In the genomic region with DNA sequence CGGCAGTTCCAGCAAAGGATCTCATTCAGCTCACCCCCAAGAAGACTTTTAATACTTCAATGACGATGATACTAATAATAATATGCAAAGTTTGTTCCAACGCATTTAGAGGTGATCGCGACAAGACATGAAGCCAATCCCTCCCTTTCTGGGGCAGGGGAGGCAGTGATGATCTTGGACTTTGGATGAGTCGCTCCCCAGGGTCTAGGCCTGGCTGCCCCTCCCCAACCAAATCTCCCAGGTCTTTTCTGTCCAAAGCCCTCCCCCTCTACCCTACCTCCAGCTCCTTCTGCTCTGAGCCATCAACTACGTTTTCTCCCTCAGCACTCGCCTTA, we compare ENCODE assay signal across 8 cellular contexts. TPM values are rescaled to one million over a fixed set of nuclear protein-coding genes. Genes with fewer than 3 reads are reported as not detected.
DNase-seq lines count a peak whose midpoint lies in the region; ATAC-seq and TF ChIP-seq lines count a peak whose summit lies in the region.

No MANE protein-coding gene starts in this region.

- H3K27me3 ChIP-seq in SK-N-SH (ENCODE audit: insufficient read depth) = no peaks in the 10 kb centered on the region

- H4K20me1 ChIP-seq in SK-N-SH (ENCODE audit: insufficient read depth) = no peaks in the 10 kb centered on the region

- no peaks in the 10 kb centered on the region for H3K9me3 ChIP-seq in SK-N-SH

- H3K9me2 ChIP-seq in SK-N-SH = no peaks in the 10 kb centered on the region

- H3K79me2 ChIP-seq in SK-N-SH (ENCODE audit: insufficient read depth) = no peaks in the 10 kb centered on the region

- H3K27ac ChIP-seq in SK-N-SH (ENCODE audit: low read depth in 2 of 2, low read length in 1 of 2) = peak overlapping the region; percentile 65 to 69; a peak in 3 of 4 replicates

- ATAC-seq in SK-N-SH treated with all-trans-retinoic acid at 6 μM for 48 hours (no peak), GM18873 (IDR thresholded peaks at IDR 0.05; ENCODE audit: low FRiP score, unreplicated experiment) (no peak)
- ATAC-seq in stimulated activated naive CD8-positive, alpha-beta T cell treated with anti-CD3 and anti-CD28 coated beads, Interleukin-15, amount 100 ng/mL, for 72 hours = no peak

- H3K9ac ChIP-seq in SK-N-SH = no peak overlapping the region

- H2AFZ ChIP-seq in SK-N-SH (ENCODE audit: low read depth) = no peak overlapping the region

- CTCF ChIA-PET in SK-N-SH (lab: Yijun Ruan, JAX) = interaction anchor here (1.3 to 3.9 kb wide), 2 partner anchors 10 to 128 kb away, joined by 5 to 22 read pairs; no protein-coding TSS in a partner anchor

- 45% methylated on average over 8 of the region's 8 CpGs for WGBS in SK-N-SH (ENCODE audit: low lambda C conversion rate)

- H3K4me1 Mint-ChIP-seq in activated naive CD8-positive, alpha-beta T cell treated with anti-CD3 and anti-CD28 coated beads for 36 hours = peaks cover 39% of the 10 kb centered on the region
- peaks cover 40 to 55% of the 10 kb centered on the region in 2 donors for H3K4me1 Mint-ChIP-seq in immature natural killer cell
- peaks cover 52% of the 10 kb centered on the region for H3K4me1 Mint-ChIP-seq in stimulated activated naive CD8-positive, alpha-beta T cell treated with anti-CD3 and anti-CD28 coated beads, Interleukin-15, amount 100 ng/mL, for 72 hours

- H3K9me3 Mint-ChIP-seq in activated naive CD8-positive, alpha-beta T cell treated with anti-CD3 and anti-CD28 coated beads for 36 hours = no peaks in the 10 kb centered on the region
- peaks cover 0 to 5% (median 0%) of the 10 kb centered on the region in 6 donors for H3K9me3 Mint-ChIP-seq in immature natural killer cell
- no peaks in the 10 kb centered on the region for H3K9me3 Mint-ChIP-seq in stimulated activated naive CD8-positive, alpha-beta T cell treated with anti-CD3 and anti-CD28 coated beads, Interleukin-15, amount 100 ng/mL, for 72 hours

- peak overlapping the region; percentile 96 for H3K4me2 ChIP-seq in SK-N-SH

- TF ChIP-seq RAD21 in SK-N-SH (IDR thresholded peaks at IDR 0.05; ENCODE audit: low read length) = no peak

- TF ChIP-seq EP300 in SK-N-SH (IDR thresholded peaks at IDR 0.05; ENCODE audit: borderline replicate concordance in 1 of 2, low read depth in 1 of 2, low read length in 1 of 2) = no peak

- H3K4me1 ChIP-seq in SK-N-SH (ENCODE audit: control insufficient read depth in 1 of 2, insufficient read depth in 2 of 2, low read depth in 1 of 2, low read length in 1 of 2) = peaks cover 0 to 22% of the 10 kb centered on the region in 2 experiments; a peak in 2 of 4 replicates

- H3K4me3 Mint-ChIP-seq in activated naive CD8-positive, alpha-beta T cell treated with anti-CD3 and anti-CD28 coated beads for 36 hours = peak overlapping the region; percentile 83
- H3K4me3 Mint-ChIP-seq in immature natural killer cell = peak overlapping the region; percentile 86 to 94 (median 87)
- peak overlapping the region; percentile 83 to 89 for H3K4me3 Mint-ChIP-seq in stimulated activated naive CD8-positive, alpha-beta T cell treated with anti-CD3 and anti-CD28 coated beads, Interleukin-15, amount 100 ng/mL, for 72 hours

- peaks cover 2% of the 10 kb centered on the region for H3K36me3 Mint-ChIP-seq in activated naive CD8-positive, alpha-beta T cell treated with anti-CD3 and anti-CD28 coated beads for 36 hours
- peaks cover 5 to 13% (median 12%) of the 10 kb centered on the region in 3 donors for H3K36me3 Mint-ChIP-seq in immature natural killer cell

- H3F3A ChIP-seq in SK-N-SH (replicated peaks; ENCODE audit: insufficient read depth) = no peaks in the 10 kb centered on the region

- H3K27me3 Mint-ChIP-seq in activated naive CD8-positive, alpha-beta T cell treated with anti-CD3 and anti-CD28 coated beads for 36 hours = peaks cover 54% of the 10 kb centered on the region
- peaks cover 12 to 20% (median 20%) of the 10 kb centered on the region in 3 donors for H3K27me3 Mint-ChIP-seq in immature natural killer cell (ENCODE audit: low read depth in 3 of 3)
- peaks cover 58% of the 10 kb centered on the region for H3K27me3 Mint-ChIP-seq in stimulated activated naive CD8-positive, alpha-beta T cell treated with anti-CD3 and anti-CD28 coated beads, Interleukin-15, amount 100 ng/mL, for 72 hours

- no peaks in the 10 kb centered on the region for H3K36me3 ChIP-seq in SK-N-SH (replicated peaks in 1 of 2; ENCODE audit: control insufficient read depth in 1 of 2, insufficient read depth in 2 of 2, low read length in 1 of 2)

- peak overlapping the region; percentile 21 for H3K27ac Mint-ChIP-seq in activated naive CD8-positive, alpha-beta T cell treated with anti-CD3 and anti-CD28 coated beads for 36 hours
- H3K27ac Mint-ChIP-seq in immature natural killer cell = peak overlapping the region in 3 of 6 donors; percentile 27 to 68 (median 42)
- H3K27ac Mint-ChIP-seq in stimulated activated naive CD8-positive, alpha-beta T cell treated with anti-CD3 and anti-CD28 coated beads, Interleukin-15, amount 100 ng/mL, for 72 hours = no peak overlapping the region

- POLR2A ChIA-PET in SK-N-SH (lab: Yijun Ruan, JAX) = interaction anchor here (1.2 to 3.3 kb wide), 2 partner anchors 12 to 28 kb away, joined by 4 to 15 read pairs; no protein-coding TSS in a partner anchor

- TF ChIP-seq CTCF in SK-N-SH (IDR thresholded peaks at IDR 0.05) = no peak

- H3K4me3 ChIP-seq in SK-N-SH (ENCODE audit: low read depth in 2 of 2, low read length in 1 of 2) = peak overlapping the region; percentile 59 to 61

- no peak for DNase-seq in SK-N-SH
- DNase-seq in activated naive CD8-positive, alpha-beta T cell treated with anti-CD3 and anti-CD28 coated beads for 36 hours = no peak
- DNase-seq in immature natural killer cell = no peak
- no peak for DNase-seq in stimulated activated naive CD8-positive, alpha-beta T cell treated with anti-CD3 and anti-CD28 coated beads, Interleukin-15, amount 100 ng/mL, for 72 hours
- no peak for DNase-seq in stimulated activated CD8-positive, alpha-beta memory T cell treated with anti-CD3 and anti-CD28 coated beads, Interleukin-4, amount 100 ng/mL, for 48 hours
- no peak for DNase-seq in activated CD8-positive, alpha-beta memory T cell treated with anti-CD3 and anti-CD28 coated beads for 24 hours

TF ChIP-seq in SK-N-SH, 30 proteins besides CTCF, POLR2A, EP300 and RAD21 (continues in another document):
- no peak for TF ChIP-seq POLR2AphosphoS5 (IDR thresholded peaks at IDR 0.05; ENCODE audit: low read depth, low read length)
- TF ChIP-seq CHD2 (IDR thresholded peaks at IDR 0.05; ENCODE audit: low read length, partially characterized antibody) = no peak
- TF ChIP-seq, protein P1, sequence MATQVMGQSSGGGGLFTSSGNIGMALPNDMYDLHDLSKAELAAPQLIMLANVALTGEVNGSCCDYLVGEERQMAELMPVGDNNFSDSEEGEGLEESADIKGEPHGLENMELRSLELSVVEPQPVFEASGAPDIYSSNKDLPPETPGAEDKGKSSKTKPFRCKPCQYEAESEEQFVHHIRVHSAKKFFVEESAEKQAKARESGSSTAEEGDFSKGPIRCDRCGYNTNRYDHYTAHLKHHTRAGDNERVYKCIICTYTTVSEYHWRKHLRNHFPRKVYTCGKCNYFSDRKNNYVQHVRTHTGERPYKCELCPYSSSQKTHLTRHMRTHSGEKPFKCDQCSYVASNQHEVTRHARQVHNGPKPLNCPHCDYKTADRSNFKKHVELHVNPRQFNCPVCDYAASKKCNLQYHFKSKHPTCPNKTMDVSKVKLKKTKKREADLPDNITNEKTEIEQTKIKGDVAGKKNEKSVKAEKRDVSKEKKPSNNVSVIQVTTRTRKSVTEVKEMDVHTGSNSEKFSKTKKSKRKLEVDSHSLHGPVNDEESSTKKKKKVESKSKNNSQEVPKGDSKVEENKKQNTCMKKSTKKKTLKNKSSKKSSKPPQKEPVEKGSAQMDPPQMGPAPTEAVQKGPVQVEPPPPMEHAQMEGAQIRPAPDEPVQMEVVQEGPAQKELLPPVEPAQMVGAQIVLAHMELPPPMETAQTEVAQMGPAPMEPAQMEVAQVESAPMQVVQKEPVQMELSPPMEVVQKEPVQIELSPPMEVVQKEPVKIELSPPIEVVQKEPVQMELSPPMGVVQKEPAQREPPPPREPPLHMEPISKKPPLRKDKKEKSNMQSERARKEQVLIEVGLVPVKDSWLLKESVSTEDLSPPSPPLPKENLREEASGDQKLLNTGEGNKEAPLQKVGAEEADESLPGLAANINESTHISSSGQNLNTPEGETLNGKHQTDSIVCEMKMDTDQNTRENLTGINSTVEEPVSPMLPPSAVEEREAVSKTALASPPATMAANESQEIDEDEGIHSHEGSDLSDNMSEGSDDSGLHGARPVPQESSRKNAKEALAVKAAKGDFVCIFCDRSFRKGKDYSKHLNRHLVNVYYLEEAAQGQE (IDR thresholded peaks at IDR 0.05; ENCODE audit: low read depth, low read length) = no peak

TF ChIP-seq in SK-N-SH treated with all-trans-retinoic acid at 6 μM for 48 hours, 23 proteins besides CTCF, POLR2A, EP300 and RAD21 (continues in another document):
- TF ChIP-seq ZC3H10 (CRISPR knock-in tag; IDR thresholded peaks at IDR 0.05) (no peak), TOX (CRISPR knock-in tag; IDR thresholded peaks at IDR 0.05; ENCODE audit: borderline replicate concordance) (no peak), PPARA (CRISPR knock-in tag; IDR thresholded peaks at IDR 0.05; ENCODE audit: borderline replicate concordance) (no peak), TCF4 (CRISPR knock-in tag; IDR thresholded peaks at IDR 0.05; ENCODE audit: borderline replicate concordance) (no peak), ARNTL (CRISPR knock-in tag; IDR thresholded peaks at IDR 0.05; ENCODE audit: borderline replicate concordance, low read depth) (no peak), CSRNP3 (CRISPR knock-in tag; IDR thresholded peaks at IDR 0.05) (no peak)

RNA-seq across cellular contexts. Expression of gene HLA-A, which starts 33.9 kb away (rescaled TPM):
- polyA plus RNA-seq in SK-N-SH (2012; rRNA removed) = 250 and 312 TPM in 2 replicates
- 125 and 181 TPM in 2 replicates for polyA plus RNA-seq in SK-N-SH (2012; cell fraction: cytosol; rRNA removed)
- 255 and 289 TPM in 2 replicates for polyA plus RNA-seq in SK-N-SH (2012; cell fraction: nucleus; rRNA removed)
- total RNA-seq in activated naive CD8-positive, alpha-beta T cell treated with anti-CD3 and anti-CD28 coated beads for 36 hours = 1,000 to 10,000 TPM; 1,111 to 1,119 TPM
- 1,000 to 10,000 TPM; 2,780 to 4,438 (median 4,182) TPM for polyA plus RNA-seq in immature natural killer cell

Comparison
In these comparisons a context has a peak if more than half of its experiments do, and no peak if none do; other contexts are left out.
1. RNA of gene HLA-A, which starts 33.9 kb away (polyA plus RNA-seq): 2,780 to 4,438 TPM in immature natural killer cell; 125 to 312 TPM in SK-N-SH; every median in the first group is over 4 times any median in the second.
2. Peak in every context shown above with its lines, with median percentiles within 50 percentile points of each other: H3K4me3 Mint-ChIP-seq.